Comparison of ENCODE assay signal across 20 cellular contexts in the genomic region with DNA sequence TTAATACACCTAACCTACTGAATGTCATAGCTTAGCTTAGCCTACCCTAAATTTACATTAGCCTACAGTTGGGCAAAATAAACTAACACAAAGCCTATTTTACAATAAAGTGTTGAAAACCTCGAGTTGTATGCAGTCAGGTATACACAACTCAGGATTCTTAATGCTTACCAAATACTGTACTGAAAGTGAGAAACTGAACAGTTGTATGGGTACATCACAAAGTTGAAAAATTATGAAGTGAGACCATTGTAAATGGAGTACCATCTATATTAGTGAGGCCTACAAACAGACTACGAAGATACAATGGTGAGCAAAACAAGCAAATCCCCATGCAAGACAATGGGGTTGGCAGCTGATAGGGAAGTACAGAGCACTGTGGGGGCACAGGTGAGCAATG.
A peak's percentile ranks its signal among the peaks of the same experiment; 100 is the strongest.
DNase-seq lines count a peak whose midpoint lies in the region; ATAC-seq lines count a peak whose summit lies in the region.
"Had no signal": no experiment of that assay in that cellular context is flagged by ENCODE, and none has a peak within 500 bp of the region (broad histone marks: within the 10 kb centered on the region; RNA-seq: fewer than 3 reads in every experiment).

No MANE protein-coding gene starts in this region.

- DNase-seq in GDM1 (lab: John Stamatoyannopoulos, UW): no peak
- no peak for DNase-seq in aorta
- no peak for DNase-seq in retina
- DNase-seq in activated CD8-positive, alpha-beta memory T cell treated with anti-CD3 and anti-CD28 coated beads for 24 hours: no peak
- DNase-seq: ACHN; activated T-cell treated with anti-CD3 and anti-CD28 coated beads, Interleukin-2, amount 50 U/mL, for 4 hours; effector CD4-positive, alpha-beta T cell; H7; NCI-H1048; NCI-H446; pancreas; Peyer's patch; stimulated activated CD8-positive, alpha-beta memory T cell treated with anti-CD3 and anti-CD28 coated beads, Interleukin-4, amount 100 ng/mL, for 48 hours; T-cell; upper lobe of left lung had no signal

- WGBS in aorta, 2 donors: 93 to 96% methylated on average over 2 of the region's 2 CpGs

- H3K27me3 ChIP-seq in aorta (ENCODE audit: control insufficient read depth in 1 of 2, insufficient read depth in 2 of 2, low read length in 1 of 2): no peaks in the 10 kb centered on the region
- H3K27me3 ChIP-seq: pancreas, Peyer's patch, upper lobe of left lung had no signal

- H3K27ac ChIP-seq in aorta (ENCODE audit: low read depth in 1 of 2, low read length in 2 of 2): no peak overlapping the region
- H3K27ac ChIP-seq: pancreas, Peyer's patch, upper lobe of left lung had no signal

- ATAC-seq in GM18498 (IDR thresholded peaks at IDR 0.05; ENCODE audit: unreplicated experiment) (peak; percentile 39), GM19463 (IDR thresholded peaks at IDR 0.05; ENCODE audit: unreplicated experiment) (peak; percentile 29), HG02852 (IDR thresholded peaks at IDR 0.05; ENCODE audit: unreplicated experiment) (peak; percentile 50), HG03432 (IDR thresholded peaks at IDR 0.05; ENCODE audit: unreplicated experiment) (peak; percentile 33), aorta (ENCODE audit: low FRiP score) (no peak)
- ATAC-seq: activated CD4-positive, CD25-positive, alpha-beta regulatory T cell treated with anti-CD3 and anti-CD28 coated beads, Interleukin-2, amount 50 U/mL, for 24 hours; pancreas had no signal

- intact Hi-C loops in aorta (cut with DNase I): no loop called here

- H3K36me3 ChIP-seq in aorta (ENCODE audit: control insufficient read depth in 1 of 2, insufficient read depth in 2 of 2, low read length in 1 of 2): peaks cover 0 to 2% of the 10 kb centered on the region in 2 donors
- H3K36me3 ChIP-seq: pancreas, Peyer's patch, upper lobe of left lung had no signal

- no peak overlapping the region for H3K4me3 ChIP-seq in aorta (ENCODE audit: low read length in 2 of 2)
- H3K4me3 ChIP-seq: pancreas, Peyer's patch, upper lobe of left lung had no signal

- peaks cover 4 to 6% of the 10 kb centered on the region in 2 donors for H3K4me1 ChIP-seq in aorta (ENCODE audit: control insufficient read depth in 1 of 2, insufficient read depth in 2 of 2, low read length in 2 of 2)
- H3K4me1 ChIP-seq: Peyer's patch had no signal

- no peaks in the 10 kb centered on the region for H3K9me3 ChIP-seq in aorta (ENCODE audit: control insufficient read depth, low read length)
- H3K9me3 ChIP-seq: pancreas, Peyer's patch, upper lobe of left lung had no signal
